In the genomic region with DNA sequence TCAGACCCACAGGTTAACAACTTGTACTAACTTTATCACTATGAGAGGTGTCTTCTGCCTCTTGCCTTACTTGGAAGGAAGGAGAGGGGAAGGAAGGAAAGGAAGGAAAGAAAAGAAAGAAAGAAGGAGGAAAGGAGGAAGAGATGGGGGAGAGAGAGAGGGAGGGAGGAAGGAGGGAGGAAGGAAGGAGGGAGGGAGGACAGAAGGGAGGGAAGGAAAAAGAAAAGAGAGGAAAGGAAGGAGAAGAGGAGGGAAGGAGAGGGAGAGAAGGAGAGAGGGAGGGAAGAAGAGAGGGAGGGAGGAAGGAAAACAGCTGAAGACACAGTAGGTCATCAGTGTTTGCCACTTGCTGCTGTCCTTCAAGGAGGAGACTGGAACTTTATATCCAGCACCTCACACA, we compare ENCODE assay signal across 2 cellular contexts.
TF ChIP-seq lines count a peak whose summit lies in the region.

No MANE protein-coding gene starts in this region.

TF ChIP-seq in IMR-90, 13 proteins besides CTCF, POLR2A, EP300 and RAD21:
- TF ChIP-seq CEBPB (IDR thresholded peaks at IDR 0.05; ENCODE audit: low read depth, low read length) = no peak

TF ChIP-seq in H1, 55 proteins besides CTCF, POLR2A, EP300 and RAD21:
- TF ChIP-seq CBX5 (IDR thresholded peaks at IDR 0.05; ENCODE audit: low read depth, low read length) = no peak
- TF ChIP-seq, protein P1, sequence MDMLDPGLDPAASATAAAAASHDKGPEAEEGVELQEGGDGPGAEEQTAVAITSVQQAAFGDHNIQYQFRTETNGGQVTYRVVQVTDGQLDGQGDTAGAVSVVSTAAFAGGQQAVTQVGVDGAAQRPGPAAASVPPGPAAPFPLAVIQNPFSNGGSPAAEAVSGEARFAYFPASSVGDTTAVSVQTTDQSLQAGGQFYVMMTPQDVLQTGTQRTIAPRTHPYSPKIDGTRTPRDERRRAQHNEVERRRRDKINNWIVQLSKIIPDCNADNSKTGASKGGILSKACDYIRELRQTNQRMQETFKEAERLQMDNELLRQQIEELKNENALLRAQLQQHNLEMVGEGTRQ (IDR thresholded peaks at IDR 0.05; ENCODE audit: low read length) = no peak
- no peak for TF ChIP-seq TEAD4 (IDR thresholded peaks at IDR 0.05; ENCODE audit: low read depth, low read length)
- TF ChIP-seq KDM1A (IDR thresholded peaks at IDR 0.05; ENCODE audit: borderline replicate concordance, low read length) = no peak
- no peak for TF ChIP-seq NANOG (IDR thresholded peaks at IDR 0.05; ENCODE audit: insufficient read depth, low read depth, low read length, poor library complexity, severe bottlenecking)
- TF ChIP-seq ASH2L (IDR thresholded peaks at IDR 0.05; ENCODE audit: low read length) = no peak
- TF ChIP-seq EGR1 (IDR thresholded peaks at IDR 0.05; ENCODE audit: borderline replicate concordance, low read depth, low read length) = no peak
- no peak for TF ChIP-seq CEBPB (IDR thresholded peaks at IDR 0.05; ENCODE audit: low read depth, low read length)
- TF ChIP-seq CREB1 (IDR thresholded peaks at IDR 0.05) = no peak
- TF ChIP-seq CHD1 (IDR thresholded peaks at IDR 0.05; ENCODE audit: low read depth, low read length) = no peak
- TF ChIP-seq TAF1 (IDR thresholded peaks at IDR 0.05; ENCODE audit: low read depth, low read length) = no peak
- TF ChIP-seq JUN (IDR thresholded peaks at IDR 0.05; ENCODE audit: low read depth, low read length) = no peak
